25 cellular contexts compared by ENCODE assay signal in genomic region chr16:27961296-27961620, GRCh38.
"Had no signal": no experiment of that assay in that cellular context is flagged by ENCODE, and none has a peak within 500 bp of the region (broad histone marks: within the 10 kb centered on the region; RNA-seq: fewer than 3 reads in every experiment).

No MANE protein-coding gene starts in this region.

- ATAC-seq: effector memory CD8-positive, alpha-beta T cell; esophagus mucosa; gastrocnemius medialis; left cardiac atrium; left lung; left ventricle myocardium superior; lower lobe of right lung; mucosa of descending colon had no signal

- H3K36me3 ChIP-seq: esophagus squamous epithelium, gastrocnemius medialis, left lung, lower lobe of right lung had no signal

- H3K27me3 ChIP-seq: esophagus squamous epithelium, gastrocnemius medialis, hepatocyte, left lung had no signal

- H3K4me3 Mint-ChIP-seq: dendritic cell treated with granulocyte-macrophage colony-stimulating factor and Interleukin-4, amounts not matched to agents 40 ng/mL and 50 ng/mL, for 4 days; effector memory CD8-positive, alpha-beta T cell; endodermal cell; immature natural killer cell; mesothelial cell of epicardium; naive B cell had no signal

- H3K4me1 ChIP-seq: esophagus squamous epithelium, gastrocnemius medialis, left lung, lower lobe of right lung had no signal

- H3K36me3 Mint-ChIP-seq: immature natural killer cell, mesothelial cell of epicardium had no signal

- H3K9me3 ChIP-seq: gastrocnemius medialis, mucosa of descending colon had no signal

- DNase-seq: cortex of kidney; effector CD8-positive, alpha-beta T cell; effector memory CD8-positive, alpha-beta T cell; endodermal cell; erythroblast; esophagus squamous epithelium; foreskin fibroblast; foreskin melanocyte; gastrocnemius medialis; glutamatergic neuron; head of caudate nucleus; hypothalamus; immature natural killer cell; left cardiac atrium; left lung; left ventricle myocardium superior; lower lobe of right lung; mesenchymal stem cell; mucosa of descending colon; naive B cell had no signal

- H3K27ac ChIP-seq: epithelial cell of prostate, esophagus squamous epithelium, gastrocnemius medialis, hepatocyte, left lung, lower lobe of right lung had no signal

- H3K4me3 ChIP-seq: esophagus squamous epithelium, gastrocnemius medialis, hepatocyte, left lung, lower lobe of right lung, mucosa of descending colon had no signal

- H3K27ac Mint-ChIP-seq: dendritic cell treated with granulocyte-macrophage colony-stimulating factor and Interleukin-4, amounts not matched to agents 40 ng/mL and 50 ng/mL, for 4 days; effector memory CD8-positive, alpha-beta T cell; endodermal cell; immature natural killer cell; mesothelial cell of epicardium; naive B cell had no signal

- H3K4me1 Mint-ChIP-seq: endodermal cell, immature natural killer cell, mesothelial cell of epicardium, naive B cell had no signal
